In genomic region chr4:184487503-184487902, GRCh38 we compare ENCODE assay signal across 25 cellular contexts. TPM values are rescaled to one million over a fixed set of nuclear protein-coding genes. Genes with fewer than 3 reads are reported as not detected.
DNase-seq lines count a peak whose midpoint lies in the region; ATAC-seq, FAIRE-seq and TF ChIP-seq lines count a peak whose summit lies in the region.
"Had no signal": no experiment of that assay in that cellular context is flagged by ENCODE, and none has a peak within 500 bp of the region (broad histone marks: within the 10 kb centered on the region; RNA-seq: fewer than 3 reads in every experiment).

No MANE protein-coding gene starts in this region.

- peaks cover 0 to 4% (median 0%) of the 10 kb centered on the region in 3 donors for H3K27me3 Mint-ChIP-seq in immature natural killer cell (ENCODE audit: low read depth in 3 of 3)
- H3K27me3 Mint-ChIP-seq: CD4-positive, alpha-beta memory T cell; IgD-negative memory B cell had no signal

- no peak for FAIRE-seq in HepG2 (lab: Jason Lieb, UNC)
- FAIRE-seq: G401.6, GM18507, HTR-8/SVneo had no signal

- H3K4me2 ChIP-seq in PC-3 (ENCODE audit: low read length): peak overlapping the region; percentile 53
- no peak overlapping the region for H3K4me2 ChIP-seq in HepG2 (ENCODE audit: low read depth, low read length)
- H3K4me2 ChIP-seq: BLaER1 had no signal

- TF ChIP-seq EP300 in HepG2 (IDR thresholded peaks at IDR 0.05; ENCODE audit: low read depth in 2 of 2, low read length in 2 of 2): no peak
- no peak for TF ChIP-seq EP300 in HepG2 (CRISPR knock-in tag; IDR thresholded peaks at IDR 0.05; ENCODE audit: borderline replicate concordance)

- no peaks in the 10 kb centered on the region for H3F3A ChIP-seq in PC-3 (ENCODE audit: low read length, unreplicated experiment)

- no peaks in the 10 kb centered on the region for H3K9me2 ChIP-seq in PC-3 (replicated peaks; ENCODE audit: low read length)

- peak; percentile 34 for DNase-seq in DMS53 (lab: John Stamatoyannopoulos, UW)
- no peak for DNase-seq in DMS53 treated with DMSO at 0.1 percent for 48 hours (lab: John Stamatoyannopoulos, UW; ENCODE audit: unreplicated experiment)
- DNase-seq in PC-3: peak; percentile 43
- peak; percentile 49 for DNase-seq in prostate gland (ENCODE audit: low spot score)
- no peak for DNase-seq in immature natural killer cell
- no peak for DNase-seq in HepG2 (ENCODE audit: low spot score)
- no peak for DNase-seq in OCI-M1 (lab: John Stamatoyannopoulos, UW)
- DNase-seq: ACHN; Caco-2; CD4-positive, alpha-beta memory T cell; Karpas-422; NCI-H1694; NCI-H2081; NCI-H2171; NCI-H345; NCI-H526; SJCRH30 had no signal

- POLR2A ChIA-PET in PC-3 (lab: Charles Lee; ENCODE audit: unreplicated experiment): no interaction called here
- POLR2A ChIA-PET in HepG2 (lab: Yijun Ruan, JAX): no interaction called here

- H3K36me3 ChIP-seq in PC-3 (ENCODE audit: low read depth, low read length): no peaks in the 10 kb centered on the region
- H3K36me3 ChIP-seq in prostate gland: no peaks in the 10 kb centered on the region
- H3K36me3 ChIP-seq in HepG2 (replicated peaks in 1 of 2; ENCODE audit: control insufficient read depth in 1 of 2, insufficient read depth in 2 of 2, low read length in 2 of 2): no peaks in the 10 kb centered on the region
- H3K36me3 ChIP-seq: BLaER1, SJCRH30 had no signal

- no peaks in the 10 kb centered on the region for H3K79me2 ChIP-seq in PC-3 (ENCODE audit: low read length)
- H3K79me2 ChIP-seq in HepG2 (ENCODE audit: insufficient read depth, low read length): no peaks in the 10 kb centered on the region

- peaks cover 4 to 7% (median 5%) of the 10 kb centered on the region in 3 donors for H3K36me3 Mint-ChIP-seq in immature natural killer cell

- H3K9me3 ChIP-seq in PC-3 (ENCODE audit: low read length): no peaks in the 10 kb centered on the region
- H3K9me3 ChIP-seq in prostate gland: no peaks in the 10 kb centered on the region
- peaks cover 5% of the 10 kb centered on the region; the same call in 1 of the 2 replicates for H3K9me3 ChIP-seq in HepG2 (ENCODE audit: low read length)
- H3K9me3 ChIP-seq: Caco-2, SJCRH30 had no signal

- TF ChIP-seq RAD21 in HepG2 (CRISPR knock-in tag; IDR thresholded peaks at IDR 0.05): no peak

- H3K4me1 Mint-ChIP-seq in immature natural killer cell: peaks cover 2 to 5% of the 10 kb centered on the region in 2 donors

- CTCF ChIA-PET in PC-3 (lab: Charles Lee): no interaction called here
- CTCF ChIA-PET in HepG2 (lab: Yijun Ruan, JAX; ENCODE audit: low intra/inter-chr PET ratio, low total read pairs): no interaction called here

- H4K20me1 ChIP-seq in PC-3 (ENCODE audit: low read length) (no peaks in the 10 kb centered on the region), HepG2 (ENCODE audit: insufficient read depth, low read length) (no peaks in the 10 kb centered on the region)
- H4K20me1 ChIP-seq: BLaER1 had no signal

- 60% methylated on average over 9 of the region's 9 CpGs for WGBS in prostate gland
- 44% methylated on average over 9 of the region's 9 CpGs for WGBS in HepG2 (ENCODE audit: low lambda C conversion rate)

- no peak overlapping the region for H3K4me3 Mint-ChIP-seq in immature natural killer cell
- H3K4me3 Mint-ChIP-seq: CD4-positive, alpha-beta memory T cell had no signal

- BruUV-seq in PC-3 (replicated peaks; lab: Mats Ljungman, UMichigan) (no TSS peak), HepG2 (replicated peaks; lab: Mats Ljungman, UMichigan) (no TSS peak)

- TF ChIP-seq POLR2A in prostate gland (IDR thresholded peaks at IDR 0.05): no peak
- TF ChIP-seq POLR2A in HepG2 (IDR thresholded peaks at IDR 0.05; ENCODE audit: insufficient read depth in 1 of 2, low read depth in 2 of 2, low read length in 2 of 2): no peak

- in situ Hi-C loops in HepG2 (cut with HindIII; ENCODE audit: extremely low pct_ligation_motif_present, low pct_unique_long_range_greater_than_20kb): no loop called here

- H3K27ac Mint-ChIP-seq in immature natural killer cell: no peak overlapping the region
- H3K27ac Mint-ChIP-seq: IgD-negative memory B cell had no signal

- TF ChIP-seq CTCF in PC-3 (conservative IDR thresholded peaks at IDR 0.05; ENCODE audit: low read depth, low read length): no peak
- TF ChIP-seq CTCF in prostate gland (IDR thresholded peaks at IDR 0.05): no peak
- no peak for TF ChIP-seq CTCF in HepG2 (CRISPR knock-in tag; IDR thresholded peaks at IDR 0.05)

- intact Hi-C loops in PC-3 (cut with micrococcal nuclease): no loop called here
- intact Hi-C loops in prostate gland (cut with DNase I): no loop called here
- intact Hi-C loops in HepG2 (cut with micrococcal nuclease; ENCODE audit: unreplicated experiment): no loop called here

- H3K4me3 ChIP-seq in PC-3 (ENCODE audit: low read length) (peak overlapping the region; percentile 36; the same call in 1 of the 2 replicates), prostate gland (no peak overlapping the region), HepG2 (replicated peaks in 1 of 3; ENCODE audit: insufficient read depth in 1 of 3, low read depth in 2 of 3, low read length in 3 of 3) (no peak overlapping the region)
- H3K4me3 ChIP-seq: BLaER1, SJCRH30 had no signal

- ATAC-seq in PC-3 (no peak), esophagus mucosa (peak; percentile 38), HepG2 (no peak)
- ATAC-seq: Panc1 had no signal

- no peaks in the 10 kb centered on the region for H3K27me3 ChIP-seq in PC-3 (ENCODE audit: low read length)
- H3K27me3 ChIP-seq in prostate gland (replicated peaks; ENCODE audit: insufficient read depth): no peaks in the 10 kb centered on the region
- peaks cover 0 to 3% of the 10 kb centered on the region in 2 experiments; a peak in 1 of 5 replicates for H3K27me3 ChIP-seq in HepG2 (ENCODE audit: control insufficient read depth in 1 of 2, insufficient read depth in 2 of 2, low read length in 2 of 2)
- H3K27me3 ChIP-seq: BLaER1, SJCRH30 had no signal

- H3K9ac ChIP-seq in PC-3 (ENCODE audit: low read length): no peak overlapping the region
- no peak overlapping the region for H3K9ac ChIP-seq in HepG2 (ENCODE audit: insufficient read depth, low read depth, low read length)
- H3K9ac ChIP-seq: BLaER1 had no signal

- 0 out of 2 replicates have a peak, but pooled peaks cover 9% of the 10 kb centered on the region for H3K4me1 ChIP-seq in PC-3 (ENCODE audit: insufficient read depth, low read length)
- no peaks in the 10 kb centered on the region for H3K4me1 ChIP-seq in prostate gland (replicated peaks)
- peaks cover 17% of the 10 kb centered on the region; the same call in 1 of the 2 replicates for H3K4me1 ChIP-seq in HepG2 (ENCODE audit: insufficient read depth, low read length)
- H3K4me1 ChIP-seq: Caco-2, SJCRH30 had no signal

- H2AFZ ChIP-seq in PC-3 (ENCODE audit: low read length) (peak overlapping the region; percentile 51), HepG2 (ENCODE audit: low read length) (no peak overlapping the region)

- H3K27ac ChIP-seq in PC-3 (ENCODE audit: low read length): no peak overlapping the region
- H3K27ac ChIP-seq in prostate gland: peak overlapping the region; percentile 65 to 72
- H3K27ac ChIP-seq in HepG2 (ENCODE audit: extremely low read length, insufficient read depth, low read length): no peak overlapping the region
- H3K27ac ChIP-seq: 22Rv1, BLaER1, SJCRH30 had no signal

- H3K9me3 Mint-ChIP-seq in immature natural killer cell: no peaks in the 10 kb centered on the region
- H3K9me3 Mint-ChIP-seq: CD4-positive, alpha-beta memory T cell; IgD-negative memory B cell had no signal

TF ChIP-seq in HepG2, 621 proteins besides CTCF, POLR2A, EP300 and RAD21 (continues in another document):
- no peak for TF ChIP-seq WIZ (CRISPR knock-in tag; IDR thresholded peaks at IDR 0.05)
- TF ChIP-seq NR2F1 (CRISPR knock-in tag; IDR thresholded peaks at IDR 0.05): no peak
- TF ChIP-seq ZNF7 (CRISPR knock-in tag; IDR thresholded peaks at IDR 0.05): no peak
- TF ChIP-seq IKZF4 (CRISPR knock-in tag; IDR thresholded peaks at IDR 0.05; ENCODE audit: borderline replicate concordance, low read depth, not compliant biosample characterization): no peak
- no peak for TF ChIP-seq SIX1 (CRISPR knock-in tag; IDR thresholded peaks at IDR 0.05; ENCODE audit: borderline replicate concordance)
- TF ChIP-seq RBFOX2 (IDR thresholded peaks at IDR 0.05; ENCODE audit: low read depth, low read length): no peak
- no peak for TF ChIP-seq E2F5 (CRISPR knock-in tag; conservative IDR thresholded peaks at IDR 0.05)

RNA-seq across cellular contexts. Expression of gene IRF2, which starts 13.2 kb away (rescaled TPM):
- total RNA-seq in PC-3 (2014; rRNA removed): 7.7 TPM in 2 replicates
- total RNA-seq in esophagus mucosa: 19.1 TPM
- 10 to 100 TPM; 40.7 to 49.9 TPM for total RNA-seq in prostate gland
- 100 to 1,000 TPM in 1 of 3 donors, 10 to 100 TPM in 2; 68.5 to 103 (median 76.9) TPM for polyA plus RNA-seq in immature natural killer cell
- 15.5 and 24.8 TPM in 2 replicates for total RNA-seq in HepG2 (2016; rRNA removed; fragmentation: Illumina TruSeq; extraction: Trizol)
- total RNA-seq in HepG2 (2016; cell fraction: cytosol; rRNA removed; fragmentation: Illumina TruSeq; extraction: Trizol; ENCODE audit: low read depth): 5.4 TPM in 2 replicates
- 17.9 and 20.9 TPM in 2 replicates for total RNA-seq in HepG2 (2016; cell fraction: insoluble cytoplasmic fraction; rRNA removed; fragmentation: Illumina TruSeq; extraction: Trizol)
- 7.7 and 9.9 TPM in 2 replicates for total RNA-seq in HepG2 (2016; cell fraction: membrane; rRNA removed; fragmentation: Illumina TruSeq; extraction: Trizol)
- total RNA-seq in HepG2 (2016; cell fraction: nucleus; rRNA removed; fragmentation: Illumina TruSeq; extraction: Trizol): 17.7 and 22.0 TPM in 2 replicates
- polyA plus RNA-seq in HepG2 (2011; rRNA removed): 26.0 and 28.8 TPM in 2 replicates
- polyA plus RNA-seq in HepG2 (2011; cell fraction: cytosol; rRNA removed): 21.1 and 25.7 TPM in 2 replicates
- 16.4 and 17.7 TPM in 2 replicates for polyA plus RNA-seq in HepG2 (2011; cell fraction: nucleus; rRNA removed)
- 21.7 and 29.0 TPM in 2 replicates for polyA plus RNA-seq in HepG2 (2012)
- polyA plus RNA-seq in HepG2 (2016; cell fraction: cytosol; fragmentation: Illumina TruSeq; extraction: Trizol; ENCODE audit: low read depth): 1.6 and 1.8 TPM in 2 replicates
- 24.7 and 29.5 TPM in 2 replicates for polyA plus RNA-seq in HepG2 (2016; cell fraction: insoluble cytoplasmic fraction; fragmentation: Illumina TruSeq; extraction: Trizol; ENCODE audit: low read depth)
- polyA plus RNA-seq in HepG2 (2016; cell fraction: membrane; fragmentation: Illumina TruSeq; extraction: Trizol; ENCODE audit: low read depth): 4.4 and 4.5 TPM in 2 replicates
- 14.4 and 16.3 TPM in 2 replicates for polyA plus RNA-seq in HepG2 (2016; cell fraction: nucleus; fragmentation: Illumina TruSeq; extraction: Trizol; ENCODE audit: insufficient read depth, low read depth)
- 18.1 and 29.1 TPM in 2 replicates for polyA minus RNA-seq in HepG2 (2011; rRNA and poly(A)+ RNA removed; ENCODE audit: low replicate concordance)
- polyA minus RNA-seq in HepG2 (2011; cell fraction: cytosol; rRNA and poly(A)+ RNA removed): 29.9 and 31.0 TPM in 2 replicates
- polyA minus RNA-seq in HepG2 (2011; cell fraction: nucleus; rRNA and poly(A)+ RNA removed): 43.4 and 57.2 TPM in 2 replicates

Comparison
In these comparisons a context has a peak if more than half of its experiments do, and no peak if none do; other contexts are left out.
1. DNase-seq: peak in DMS53 (single experiment), PC-3 (single experiment) and prostate gland (single experiment); none in DMS53 treated with DMSO at 0.1 percent for 48 hours (single experiment), immature natural killer cell (0 of 3), HepG2 (single experiment) and OCI-M1 (single experiment).
2. H3K27ac ChIP-seq: peak in prostate gland (2 of 2); none in PC-3 (single experiment) and HepG2 (single experiment).